19 cellular contexts compared by ENCODE assay signal in the genomic region with DNA sequence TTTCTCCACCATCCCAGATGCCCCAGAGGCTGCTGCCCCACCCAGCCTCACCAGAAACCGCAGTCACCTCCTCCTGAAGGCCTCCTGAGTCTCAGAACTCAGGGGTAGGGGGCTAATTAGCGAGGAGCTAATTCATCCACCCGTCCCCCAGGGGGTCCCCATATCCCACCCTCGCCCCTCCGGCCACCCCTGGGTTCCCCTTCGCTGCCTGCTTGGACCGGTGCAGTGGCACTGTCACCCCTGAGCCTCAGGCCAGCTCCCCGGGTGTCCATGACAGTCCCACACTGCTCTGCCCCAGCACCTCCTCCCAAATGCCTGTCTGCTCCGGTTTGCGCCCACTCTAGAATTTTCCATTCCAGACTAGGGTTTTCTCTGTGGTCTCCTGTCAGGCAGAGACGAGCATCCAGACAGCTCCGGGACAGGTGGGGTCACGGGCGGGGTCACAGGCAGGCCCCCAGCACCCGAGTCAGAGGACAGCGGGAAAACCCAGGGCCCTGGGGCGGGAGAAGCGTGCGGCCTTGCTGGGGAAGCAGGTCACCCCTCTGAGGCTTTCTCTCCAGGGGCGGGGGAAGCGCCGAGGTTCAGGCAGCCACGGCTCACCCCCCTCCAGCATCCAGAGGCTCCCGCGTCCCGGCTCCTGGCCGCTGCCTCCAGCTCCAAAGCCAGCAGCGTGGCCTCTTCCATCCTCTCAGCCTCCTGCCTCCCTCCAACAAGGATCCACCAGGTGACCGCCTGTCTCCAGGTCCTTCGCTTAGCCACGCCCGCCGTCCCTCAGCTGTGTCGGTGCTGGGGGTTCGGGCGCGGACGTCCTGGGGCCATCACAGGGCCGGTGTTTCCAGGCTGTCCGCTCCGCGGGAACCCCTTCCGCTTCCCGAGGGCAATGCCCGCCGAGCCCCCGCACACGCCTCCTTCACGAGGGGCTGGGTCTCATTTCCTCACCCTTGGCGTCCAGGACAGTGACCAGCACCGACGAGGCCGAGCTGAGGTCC. TPM values are rescaled to one million over a fixed set of nuclear protein-coding genes. Genes with fewer than 3 reads are reported as not detected.
A peak's percentile ranks its signal among the peaks of the same experiment; 100 is the strongest.
DNase-seq lines count a peak whose midpoint lies in the region; ATAC-seq and TF ChIP-seq lines count a peak whose summit lies in the region.
"Had no signal": no experiment of that assay in that cellular context is flagged by ENCODE, and none has a peak within 500 bp of the region (broad histone marks: within the 10 kb centered on the region; RNA-seq: fewer than 3 reads in every experiment).

No MANE protein-coding gene starts in this region.

- no peaks in the 10 kb centered on the region for H4K20me1 ChIP-seq in osteoblast (ENCODE audit: insufficient read depth, low read length)

- no peak overlapping the region for H3K27ac ChIP-seq in osteoblast (ENCODE audit: low read depth, low read length)
- H3K27ac ChIP-seq: brain microvascular endothelial cell, coronary artery, WERI-Rb-1 had no signal

- ATAC-seq in GM21825 (IDR thresholded peaks at IDR 0.05; ENCODE audit: unreplicated experiment) = no peak
- ATAC-seq in HG02642 (IDR thresholded peaks at IDR 0.05; ENCODE audit: poor library complexity, unreplicated experiment) = no peak

- peak overlapping the region; percentile 86 for H3K27ac Mint-ChIP-seq in MCF 10A (ENCODE audit: low read depth, unreplicated experiment)

- CTCF ChIA-PET in MCF 10A (lab: Yijun Ruan, JAX) = interaction anchor here (0.6 to 1.4 kb wide), 5 partner anchors 11 to 563 kb away, joined by 3 to 5 read pairs (median 4); no protein-coding TSS in a partner anchor

- peaks cover 16% of the 10 kb centered on the region for H3K4me1 ChIP-seq in BE2C
- no peaks in the 10 kb centered on the region for H3K4me1 ChIP-seq in osteoblast (ENCODE audit: insufficient read depth, low read length)

- no peaks in the 10 kb centered on the region for H3K36me3 Mint-ChIP-seq in MCF 10A (ENCODE audit: insufficient read depth, unreplicated experiment)
- H3K36me3 Mint-ChIP-seq: CD8-positive, alpha-beta memory T cell had no signal

- no peaks in the 10 kb centered on the region for H3K79me2 ChIP-seq in osteoblast (ENCODE audit: insufficient read depth, low read length)

- H3K36me3 ChIP-seq in BE2C = no peaks in the 10 kb centered on the region
- no peaks in the 10 kb centered on the region for H3K36me3 ChIP-seq in osteoblast (ENCODE audit: insufficient read depth, low read length)
- H3K36me3 ChIP-seq: brain microvascular endothelial cell, WERI-Rb-1 had no signal

- no peak for TF ChIP-seq CTCF in BE2C (IDR thresholded peaks at IDR 0.05; ENCODE audit: low read depth, low read length)
- no peak for TF ChIP-seq CTCF in MCF 10A (IDR thresholded peaks at IDR 0.05; ENCODE audit: unreplicated experiment)
- no peak for TF ChIP-seq CTCF in osteoblast (IDR thresholded peaks at IDR 0.05; ENCODE audit: extremely low read depth, low read depth, low read length)

- peak overlapping the region; percentile 22 for H2AFZ ChIP-seq in osteoblast (ENCODE audit: low read length)

- no peaks in the 10 kb centered on the region for H3K9me3 ChIP-seq in BE2C
- no peaks in the 10 kb centered on the region for H3K9me3 ChIP-seq in osteoblast (ENCODE audit: low read depth, low read length)

- H3K27me3 ChIP-seq in BE2C = no peaks in the 10 kb centered on the region
- no peaks in the 10 kb centered on the region for H3K27me3 ChIP-seq in osteoblast (ENCODE audit: insufficient read depth, low read length)

- H3K9me3 Mint-ChIP-seq in MCF 10A (ENCODE audit: unreplicated experiment) = no peaks in the 10 kb centered on the region
- H3K9me3 Mint-ChIP-seq: CD8-positive, alpha-beta memory T cell had no signal

- POLR2A ChIA-PET in MCF 10A (lab: Yijun Ruan, JAX) = interaction anchor here (0.5 to 1.7 kb wide), 2 partner anchors 7 to 747 kb away, joined by 3 to 11 read pairs; a partner anchor contains a TSS

- no peaks in the 10 kb centered on the region for H3K27me3 Mint-ChIP-seq in MCF 10A (ENCODE audit: insufficient read depth, unreplicated experiment)
- H3K27me3 Mint-ChIP-seq: CD8-positive, alpha-beta memory T cell had no signal

- H3K4me1 Mint-ChIP-seq in MCF 10A (ENCODE audit: insufficient read depth, unreplicated experiment) = no peaks in the 10 kb centered on the region

- DNase-seq in BE2C = peak; percentile 14
- peak; percentile 15 for DNase-seq in ELF-1 (ENCODE audit: low read depth, low spot score)
- DNase-seq in MCF 10A (ENCODE audit: unreplicated experiment) = peak; percentile 32
- DNase-seq in osteoblast (ENCODE audit: insufficient read length, low spot score, missing footprints) = no peak
- DNase-seq in ureter (ENCODE audit: low spot score) = no peak
- DNase-seq in NCI-H345 treated with DMSO at 0.1 percent for 48 hours (lab: John Stamatoyannopoulos, UW; ENCODE audit: unreplicated experiment) = no peak
- DNase-seq: activated effector memory CD4-positive, alpha-beta T cell treated with Interleukin-2 at 50 U/mL for 16 hours; brain microvascular endothelial cell; NCI-H748 treated with DMSO at 0.1 percent for 48 hours; occipital lobe; SIG-M5; WERI-Rb-1 had no signal

- no peak overlapping the region for H3K4me2 ChIP-seq in osteoblast (ENCODE audit: insufficient read depth, low read length)

- peak overlapping the region; percentile 73 for H3K4me3 Mint-ChIP-seq in MCF 10A (ENCODE audit: unreplicated experiment)
- H3K4me3 Mint-ChIP-seq: CD8-positive, alpha-beta memory T cell had no signal

- no TSS peak for BruUV-seq in MCF 10A (replicated peaks; lab: Mats Ljungman, UMichigan)

- no peak overlapping the region for H3K4me3 ChIP-seq in BE2C (ENCODE audit: low read depth, low read length)
- H3K4me3 ChIP-seq in osteoblast (ENCODE audit: insufficient read depth, low read length) = no peak overlapping the region
- H3K4me3 ChIP-seq: coronary artery, lung had no signal

- intact Hi-C loops in MCF 10A (cut with micrococcal nuclease) = loop anchor here (10.0 kb wide), 2 partner anchors 123 to 277 kb away; a partner anchor contains a TSS

RNA-seq across cellular contexts. Expression of a gene that starts 3.1 kb away (rescaled TPM):
- not detected for polyA plus RNA-seq in BE2C (2012; ENCODE audit: insufficient read depth, insufficient read length, low read depth)
- total RNA-seq in MCF 10A (2022) = not detected in 2 replicates
- not detected in 2 replicates for total RNA-seq in osteoblast
- total RNA-seq in ureter = not detected
- total RNA-seq: Daoy; occipital lobe; T-helper 2 cell treated with Interferon-gamma antibody and Interleukin-4, amounts not matched to agents 100 ng/mL and 5 ng/mL, for 36 hours had no signal
- polyA plus RNA-seq: CD8-positive, alpha-beta memory T cell had no signal

RNA-seq across cellular contexts. Expression of a gene that starts 7.2 kb away (rescaled TPM):
- 243 TPM for polyA plus RNA-seq in BE2C (2012; ENCODE audit: insufficient read depth, insufficient read length, low read depth)
- 19.1 and 21.4 TPM in 2 replicates for total RNA-seq in MCF 10A (2022)
- total RNA-seq in osteoblast = 7.6 and 8.3 TPM in 2 replicates
- 14.5 TPM for total RNA-seq in ureter

RNA-seq across cellular contexts. Expression of a gene that starts 13.3 kb away (rescaled TPM):
- polyA plus RNA-seq in BE2C (2012; ENCODE audit: insufficient read depth, insufficient read length, low read depth) = 38.3 TPM
- total RNA-seq in MCF 10A (2022) (12.3 and 13.4 TPM in 2 replicates), osteoblast (10.1 and 12.7 TPM in 2 replicates), ureter (16.7 TPM)

RNA-seq across cellular contexts. Expression of a gene that starts 16.6 kb away (rescaled TPM):
- 1.4 TPM for polyA plus RNA-seq in BE2C (2012; ENCODE audit: insufficient read depth, insufficient read length, low read depth)
- 0.28 and 1.2 TPM in 2 replicates for total RNA-seq in MCF 10A (2022)
- 0.36 and 0.59 TPM in 2 replicates for total RNA-seq in osteoblast
- 2.0 TPM for total RNA-seq in ureter
- total RNA-seq: Daoy had no signal
- polyA plus RNA-seq: CD8-positive, alpha-beta memory T cell had no signal

RNA-seq across cellular contexts. Expression of a gene that starts 47.1 kb away (rescaled TPM):
- polyA plus RNA-seq in BE2C (2012; ENCODE audit: insufficient read depth, insufficient read length, low read depth) = 139 TPM
- 60.0 and 69.5 TPM in 2 replicates for total RNA-seq in MCF 10A (2022)
- 161 and 187 TPM in 2 replicates for total RNA-seq in osteoblast
- total RNA-seq in ureter = 77.5 TPM

Comparison
In these comparisons a context has a peak if more than half of its experiments do, and no peak if none do; other contexts are left out.
1. DNase-seq: peak in BE2C (single experiment), ELF-1 (single experiment) and MCF 10A (single experiment); none in osteoblast (single experiment), ureter (single experiment) and NCI-H345 treated with DMSO at 0.1 percent for 48 hours (single experiment).